Comparison of ENCODE assay signal across 8 cellular contexts in genomic region chr3:13281657-13282527, GRCh38.
DNase-seq lines count a peak whose midpoint lies in the region; ATAC-seq and TF ChIP-seq lines count a peak whose summit lies in the region.

No MANE protein-coding gene starts in this region.

- no peak for TF ChIP-seq POLR2A in breast epithelium (IDR thresholded peaks at IDR 0.05)

- WGBS in urinary bladder: 5% methylated on average over 61 of the region's 61 CpGs

- no peaks in the 10 kb centered on the region for H3K4me1 Mint-ChIP-seq in MCF 10A (ENCODE audit: insufficient read depth, unreplicated experiment)
- peaks cover 17% of the 10 kb centered on the region for H3K4me1 Mint-ChIP-seq in mesothelial cell of epicardium

- no peaks in the 10 kb centered on the region for H3K36me3 Mint-ChIP-seq in MCF 10A (ENCODE audit: insufficient read depth, unreplicated experiment)
- H3K36me3 Mint-ChIP-seq in mesothelial cell of epicardium: peaks cover 9% of the 10 kb centered on the region

- CTCF ChIA-PET in MCF 10A (lab: Yijun Ruan, JAX): no interaction called here

- H3K36me3 ChIP-seq in breast epithelium (no peaks in the 10 kb centered on the region), urinary bladder (ENCODE audit: insufficient read depth) (no peaks in the 10 kb centered on the region)

- H3K4me3 ChIP-seq in breast epithelium (peak overlapping the region; percentile 30 to 72 (median 56)), urinary bladder (ENCODE audit: low read depth, low read length) (peak overlapping the region; percentile 75)

- peaks cover 4 to 5% of the 10 kb centered on the region in 2 donors for H3K9me3 ChIP-seq in breast epithelium

- H3K9me3 Mint-ChIP-seq in MCF 10A (ENCODE audit: unreplicated experiment): peaks cover 19% of the 10 kb centered on the region
- H3K9me3 Mint-ChIP-seq in mesothelial cell of epicardium: peaks cover 19% of the 10 kb centered on the region

- no peak overlapping the region for H3K4me3 Mint-ChIP-seq in MCF 10A (ENCODE audit: unreplicated experiment)
- H3K4me3 Mint-ChIP-seq in mesothelial cell of epicardium: peak overlapping the region; percentile 65

- H3K27me3 Mint-ChIP-seq in MCF 10A (ENCODE audit: insufficient read depth, unreplicated experiment) (peaks cover 22% of the 10 kb centered on the region), mesothelial cell of epicardium (ENCODE audit: low read depth) (peaks cover 86% of the 10 kb centered on the region)

- BruUV-seq in MCF 10A (replicated peaks; lab: Mats Ljungman, UMichigan): no TSS peak

- no peak for DNase-seq in breast epithelium (ENCODE audit: low spot score in 2 of 2)
- DNase-seq in MCF 10A (ENCODE audit: unreplicated experiment): no peak
- DNase-seq in dermis blood vessel endothelial cell: peak; percentile 19
- DNase-seq in mesothelial cell of epicardium (ENCODE audit: low spot score in 2 of 2, unreplicated experiment in 2 of 2): no peak
- DNase-seq in inferior parietal cortex (ENCODE audit: extremely low spot score): no peak

- H3K27ac ChIP-seq in breast epithelium (peak overlapping the region; percentile 52 to 75), urinary bladder (ENCODE audit: low read depth) (peak overlapping the region; percentile 57)

- H3K27me3 ChIP-seq in breast epithelium: peaks cover 0 to 37% of the 10 kb centered on the region in 2 donors

- intact Hi-C loops in breast epithelium (cut with DNase I; ENCODE audit: low total_unique reads): no loop called here
- intact Hi-C loops in MCF 10A (cut with micrococcal nuclease): no loop called here

- H3K4me1 ChIP-seq in breast epithelium (peaks cover 0 to 5% of the 10 kb centered on the region in 2 donors), urinary bladder (ENCODE audit: insufficient read depth) (no peaks in the 10 kb centered on the region)

- H3K27ac Mint-ChIP-seq in MCF 10A (ENCODE audit: low read depth, unreplicated experiment): no peak overlapping the region
- H3K27ac Mint-ChIP-seq in mesothelial cell of epicardium: no peak overlapping the region

- no peak for TF ChIP-seq CTCF in breast epithelium (IDR thresholded peaks at IDR 0.05)
- no peak for TF ChIP-seq CTCF in MCF 10A (IDR thresholded peaks at IDR 0.05; ENCODE audit: unreplicated experiment)
- no peak for TF ChIP-seq CTCF in mesothelial cell of epicardium (IDR thresholded peaks at IDR 0.05; ENCODE audit: unreplicated experiment)

- ATAC-seq in GM18873 (IDR thresholded peaks at IDR 0.05; ENCODE audit: low FRiP score, unreplicated experiment) (no peak), GM19452 (IDR thresholded peaks at IDR 0.05; ENCODE audit: unreplicated experiment) (no peak)

- POLR2A ChIA-PET in MCF 10A (lab: Yijun Ruan, JAX): no interaction called here
